ENCODE assay signal across 1 cellular context in genomic region chr2:177604291-177605065, GRCh38.
TF ChIP-seq lines count a peak whose summit lies in the region.

No MANE protein-coding gene starts in this region.

TF ChIP-seq in H1, 55 proteins besides CTCF, POLR2A, EP300 and RAD21 (continued from another document):
- no peak for TF ChIP-seq TAF1 (IDR thresholded peaks at IDR 0.05; ENCODE audit: low read depth, low read length)
